In genomic region chr3:36540898-36541518, GRCh38 we compare ENCODE assay signal across 8 cellular contexts.
A peak's percentile ranks its signal among the peaks of the same experiment; 100 is the strongest.
DNase-seq lines count a peak whose midpoint lies in the region; ATAC-seq, FAIRE-seq and TF ChIP-seq lines count a peak whose summit lies in the region.

No MANE protein-coding gene starts in this region.

- no peak overlapping the region for H3K4me3 ChIP-seq in HepG2 (replicated peaks in 1 of 3; ENCODE audit: insufficient read depth in 1 of 3, low read depth in 2 of 3, low read length in 3 of 3)
- no peak overlapping the region for H3K4me3 ChIP-seq in CD4-positive, alpha-beta memory T cell (ENCODE audit: low read length in 2 of 2)

- H3K27me3 Mint-ChIP-seq in CD4-positive, alpha-beta memory T cell: peaks cover 2 to 4% of the 10 kb centered on the region in 2 donors

- intact Hi-C loops in HepG2 (cut with micrococcal nuclease; ENCODE audit: unreplicated experiment): loop anchor here (1.0 to 2.0 kb wide), 2 partner anchors 132 to 417 kb away; no protein-coding TSS in a partner anchor
- intact Hi-C loops in CD4-positive, alpha-beta memory T cell (cut with micrococcal nuclease): no loop called here

- H3K36me3 Mint-ChIP-seq in CD4-positive, alpha-beta memory T cell: no peaks in the 10 kb centered on the region

- no peak overlapping the region for H2AFZ ChIP-seq in HepG2 (ENCODE audit: low read length)

- TF ChIP-seq EP300 in HepG2 (IDR thresholded peaks at IDR 0.05; ENCODE audit: low read depth in 2 of 2, low read length in 2 of 2): no peak
- no peak for TF ChIP-seq EP300 in HepG2 (CRISPR knock-in tag; IDR thresholded peaks at IDR 0.05; ENCODE audit: borderline replicate concordance)

- peak; percentile 52 for TF ChIP-seq CTCF in HepG2 (CRISPR knock-in tag; IDR thresholded peaks at IDR 0.05)

- H3K27me3 ChIP-seq in HepG2 (ENCODE audit: control insufficient read depth in 1 of 2, insufficient read depth in 2 of 2, low read length in 2 of 2): no peaks in the 10 kb centered on the region; a peak in 1 of 5 replicates
- H3K27me3 ChIP-seq in CD4-positive, alpha-beta memory T cell (ENCODE audit: insufficient read depth, low read length): no peaks in the 10 kb centered on the region

- H3K79me2 ChIP-seq in HepG2 (ENCODE audit: insufficient read depth, low read length): no peaks in the 10 kb centered on the region

- BruUV-seq in HepG2 (replicated peaks; lab: Mats Ljungman, UMichigan): no TSS peak

- WGBS in HepG2 (ENCODE audit: low lambda C conversion rate): 0% methylated on average over 3 of the region's 3 CpGs

- in situ Hi-C loops in Caki2 (cut with HindIII; ENCODE audit: low pct_unique_long_range_greater_than_20kb, low sequenced_read_pairs) (no loop called here), HepG2 (cut with HindIII; ENCODE audit: extremely low pct_ligation_motif_present, low pct_unique_long_range_greater_than_20kb) (loop anchor here (25.0 kb wide), 1 partner anchor 404 kb away; no protein-coding TSS in a partner anchor)

- peaks cover 0 to 4% (median 0%) of the 10 kb centered on the region in 8 donors for H3K9me3 Mint-ChIP-seq in CD4-positive, alpha-beta memory T cell

- H3K36me3 ChIP-seq in HepG2 (replicated peaks in 1 of 2; ENCODE audit: control insufficient read depth in 1 of 2, insufficient read depth in 2 of 2, low read length in 2 of 2): no peaks in the 10 kb centered on the region
- H3K36me3 ChIP-seq in CD4-positive, alpha-beta memory T cell (ENCODE audit: insufficient read depth, low read length): no peaks in the 10 kb centered on the region

- H3K4me3 Mint-ChIP-seq in CD4-positive, alpha-beta memory T cell: no peak overlapping the region

- no peak for TF ChIP-seq POLR2A in HepG2 (IDR thresholded peaks at IDR 0.05; ENCODE audit: insufficient read depth in 1 of 2, low read depth in 2 of 2, low read length in 2 of 2)

- POLR2A ChIA-PET in HepG2 (lab: Yijun Ruan, JAX): no interaction called here
- POLR2A ChIA-PET in CD4-positive, alpha-beta memory T cell (lab: Charles Lee; ENCODE audit: partially characterized antibody): no interaction called here

- no peak overlapping the region for H3K27ac ChIP-seq in HepG2 (ENCODE audit: extremely low read length, insufficient read depth, low read length)
- H3K27ac ChIP-seq in CD4-positive, alpha-beta memory T cell (ENCODE audit: low read depth, low read length): no peak overlapping the region

- no peak overlapping the region for H3K27ac Mint-ChIP-seq in CD4-positive, alpha-beta memory T cell

- CTCF ChIA-PET in HepG2 (lab: Yijun Ruan, JAX; ENCODE audit: low intra/inter-chr PET ratio, low total read pairs): interaction anchor here (1.5 kb wide), 1 partner anchor 417 kb away, joined by 6 read pairs; no protein-coding TSS in a partner anchor
- CTCF ChIA-PET in CD4-positive, alpha-beta memory T cell (lab: Charles Lee; ENCODE audit: partially characterized antibody): no interaction called here

- H3K4me1 Mint-ChIP-seq in CD4-positive, alpha-beta memory T cell: no peaks in the 10 kb centered on the region

- FAIRE-seq in HepG2 (lab: Jason Lieb, UNC): no peak

- H3K9me3 ChIP-seq in HepG2 (ENCODE audit: low read length): no peaks in the 10 kb centered on the region
- H3K9me3 ChIP-seq in CD4-positive, alpha-beta memory T cell (ENCODE audit: control insufficient read depth in 1 of 2, low read length in 2 of 2): no peaks in the 10 kb centered on the region

- H3K9ac ChIP-seq in HepG2 (ENCODE audit: insufficient read depth, low read depth, low read length): no peak overlapping the region

- ATAC-seq in HG03565 (IDR thresholded peaks at IDR 0.05; ENCODE audit: unreplicated experiment) (peak; percentile 48), HepG2 (peak; percentile 69), GM19452 (IDR thresholded peaks at IDR 0.05; ENCODE audit: unreplicated experiment) (no peak)

- no peaks in the 10 kb centered on the region for H3K4me1 ChIP-seq in HepG2 (ENCODE audit: insufficient read depth, low read length)
- H3K4me1 ChIP-seq in CD4-positive, alpha-beta memory T cell (ENCODE audit: insufficient read depth, low read length): no peaks in the 10 kb centered on the region

- no peaks in the 10 kb centered on the region for H4K20me1 ChIP-seq in HepG2 (ENCODE audit: insufficient read depth, low read length)

- no peak overlapping the region for H3K4me2 ChIP-seq in HepG2 (ENCODE audit: low read depth, low read length)

- TF ChIP-seq RAD21 in HepG2 (CRISPR knock-in tag; IDR thresholded peaks at IDR 0.05): no peak

- DNase-seq in Caki2 (ENCODE audit: low read depth) (peak; percentile 9), amniotic epithelial cell (ENCODE audit: low read depth) (peak; percentile 1), HepG2 (ENCODE audit: low spot score) (peak; percentile 4), HCEC 1CT (no peak), NCI-H1105 (lab: John Stamatoyannopoulos, UW) (no peak)
- no peak for DNase-seq in CD4-positive, alpha-beta memory T cell

TF ChIP-seq in HepG2, 621 proteins besides CTCF, POLR2A, EP300 and RAD21:
- TF ChIP-seq SMC3 (IDR thresholded peaks at IDR 0.05; ENCODE audit: low read length): peak; percentile 65
- TF ChIP-seq, protein P1, sequence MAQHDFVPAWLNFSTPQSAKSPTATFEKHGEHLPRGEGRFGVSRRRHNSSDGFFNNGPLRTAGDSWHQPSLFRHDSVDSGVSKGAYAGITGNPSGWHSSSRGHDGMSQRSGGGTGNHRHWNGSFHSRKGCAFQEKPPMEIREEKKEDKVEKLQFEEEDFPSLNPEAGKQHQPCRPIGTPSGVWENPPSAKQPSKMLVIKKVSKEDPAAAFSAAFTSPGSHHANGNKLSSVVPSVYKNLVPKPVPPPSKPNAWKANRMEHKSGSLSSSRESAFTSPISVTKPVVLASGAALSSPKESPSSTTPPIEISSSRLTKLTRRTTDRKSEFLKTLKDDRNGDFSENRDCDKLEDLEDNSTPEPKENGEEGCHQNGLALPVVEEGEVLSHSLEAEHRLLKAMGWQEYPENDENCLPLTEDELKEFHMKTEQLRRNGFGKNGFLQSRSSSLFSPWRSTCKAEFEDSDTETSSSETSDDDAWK (CRISPR knock-in tag; IDR thresholded peaks at IDR 0.05): no peak
- TF ChIP-seq ZNF788 (CRISPR knock-in tag; IDR thresholded peaks at IDR 0.05; ENCODE audit: borderline replicate concordance): no peak
- TF ChIP-seq SRSF9 (IDR thresholded peaks at IDR 0.05; ENCODE audit: borderline replicate concordance, insufficient read depth, low read depth, low read length, poor library complexity, severe bottlenecking): no peak
- TF ChIP-seq STAG1 (CRISPR knock-in tag; IDR thresholded peaks at IDR 0.05): peak; percentile 55
- TF ChIP-seq ONECUT2 (CRISPR knock-in tag; IDR thresholded peaks at IDR 0.05): no peak
- no peak for TF ChIP-seq ZNF274 (CRISPR knock-in tag; IDR thresholded peaks at IDR 0.05)
- no peak for TF ChIP-seq MXD4 (CRISPR knock-in tag; IDR thresholded peaks at IDR 0.05)

Comparison
In these comparisons a context has a peak if more than half of its experiments do, and no peak if none do; other contexts are left out.
1. DNase-seq: peak in Caki2 (single experiment), amniotic epithelial cell (single experiment) and HepG2 (single experiment); none in HCEC 1CT (single experiment), CD4-positive, alpha-beta memory T cell (0 of 5) and NCI-H1105 (single experiment).